In the genomic region with DNA sequence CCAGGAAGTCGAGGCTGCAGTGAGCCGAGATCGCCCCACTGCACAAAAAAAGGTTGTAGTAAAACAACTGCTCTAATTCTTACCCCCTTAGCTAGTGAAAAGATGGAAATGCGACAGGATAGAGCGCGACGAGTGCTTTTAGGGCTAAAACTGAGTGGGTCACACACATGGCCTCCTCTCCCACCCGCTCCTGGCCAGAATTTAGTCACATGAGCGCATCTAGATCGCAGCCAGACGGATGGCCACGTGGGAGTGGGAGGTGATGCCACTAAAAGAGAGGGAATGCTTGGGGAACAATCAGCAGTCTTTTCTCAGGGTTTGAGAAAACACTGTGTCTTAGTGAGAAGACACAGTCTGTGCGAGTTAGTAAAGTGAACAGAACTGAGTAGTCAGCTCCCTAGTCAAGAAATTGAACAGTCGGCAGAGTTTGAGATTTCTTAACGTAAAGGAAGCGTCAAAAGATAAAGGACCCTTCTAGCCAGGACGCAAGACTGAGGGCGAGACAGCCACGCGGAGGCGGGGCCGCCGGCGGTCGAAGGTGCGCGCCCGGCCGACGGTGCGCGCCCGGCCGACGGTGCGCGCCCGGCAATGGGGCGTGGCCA, we compare ENCODE assay signal across 8 cellular contexts. TPM values are rescaled to one million over a fixed set of nuclear protein-coding genes. Genes with fewer than 3 reads are reported as not detected.
DNase-seq lines count a peak whose midpoint lies in the region; ATAC-seq, FAIRE-seq and TF ChIP-seq lines count a peak whose summit lies in the region.

No MANE protein-coding gene starts in this region.

- H3K9ac ChIP-seq in OCI-LY3 (ENCODE audit: low read length) (peak overlapping the region; percentile 53), rectal smooth muscle tissue (ENCODE audit: low read length) (peak overlapping the region; percentile 45)

- peak overlapping the region; percentile 89 for H3K4me3 ChIP-seq in OCI-LY3 (ENCODE audit: low read length)
- H3K4me3 ChIP-seq in rectal smooth muscle tissue (ENCODE audit: low read length), result peak overlapping the region; percentile 73

- peak; percentile 96 for FAIRE-seq in GM12892 (lab: Jason Lieb, UNC)

- peaks cover 16% of the 10 kb centered on the region for H3K79me2 ChIP-seq in OCI-LY3 (ENCODE audit: low read length)

- H3K27ac ChIP-seq in OCI-LY3 (ENCODE audit: low read length) (no peak overlapping the region), epithelial cell of prostate (peak overlapping the region; percentile 76), rectal smooth muscle tissue (ENCODE audit: low read depth, low read length) (peak overlapping the region; percentile 50)

- peaks cover 11% of the 10 kb centered on the region for H3K36me3 ChIP-seq in OCI-LY3 (replicated peaks; ENCODE audit: low read depth, low read length)
- H3K36me3 ChIP-seq in rectal smooth muscle tissue (ENCODE audit: control insufficient read depth, insufficient read depth, low read length), result peaks cover 2% of the 10 kb centered on the region

- H2AFZ ChIP-seq in OCI-LY3 (ENCODE audit: low read depth, low read length), result peak overlapping the region; percentile 97

- no peak for TF ChIP-seq POLR2A in GM12892 (IDR thresholded peaks at IDR 0.05; ENCODE audit: low read depth, low read length)

- H3K27me3 ChIP-seq in OCI-LY3 (ENCODE audit: low read depth, low read length) (peaks cover 2% of the 10 kb centered on the region; the same call in 1 of the 2 replicates), rectal smooth muscle tissue (ENCODE audit: control insufficient read depth, insufficient read depth, low read length) (no peaks in the 10 kb centered on the region)

- no peak for TF ChIP-seq CTCF in OCI-LY3 (IDR thresholded peaks at IDR 0.05; ENCODE audit: low read depth, low read length)

- no peak for DNase-seq in GM12892 (ENCODE audit: insufficient read length)
- DNase-seq in epithelial cell of prostate (ENCODE audit: low read depth, low spot score), result no peak
- DNase-seq in SIG-M5 (lab: John Stamatoyannopoulos, UW), result no peak
- no peak for DNase-seq in DMS 273 treated with DMSO at 0.1 percent for 48 hours (lab: John Stamatoyannopoulos, UW)

- peaks cover 17% of the 10 kb centered on the region for H3K4me1 ChIP-seq in OCI-LY3 (ENCODE audit: low read length)
- peaks cover 4% of the 10 kb centered on the region for H3K4me1 ChIP-seq in rectal smooth muscle tissue (ENCODE audit: control insufficient read depth, insufficient read depth, low read length)

- ATAC-seq in HG03135 (IDR thresholded peaks at IDR 0.05; ENCODE audit: unreplicated experiment), result no peak
- no peak for ATAC-seq in HG03439 (IDR thresholded peaks at IDR 0.05; ENCODE audit: unreplicated experiment)

- no peaks in the 10 kb centered on the region; the same call in 1 of the 2 replicates for H4K20me1 ChIP-seq in OCI-LY3 (ENCODE audit: insufficient read depth, low read length)

- peak overlapping the region; percentile 88 for H3K4me2 ChIP-seq in OCI-LY3 (ENCODE audit: low read length)

- H3K9me3 ChIP-seq in OCI-LY3 (ENCODE audit: insufficient read depth, low read length), result no peaks in the 10 kb centered on the region

RNA-seq across cellular contexts. Expression of a gene that starts 0.7 kb away (rescaled TPM):
- 6.1 TPM for polyA plus RNA-seq in GM12892 (2012; ENCODE audit: missing spikeins)

RNA-seq across cellular contexts. Expression of a gene that starts 23.3 kb away (rescaled TPM):
- 0.08 TPM for polyA plus RNA-seq in GM12892 (2012; ENCODE audit: missing spikeins)

RNA-seq across cellular contexts. Expression of a gene that starts 57.9 kb away (rescaled TPM):
- polyA plus RNA-seq in GM12892 (2012; ENCODE audit: missing spikeins), result 58.7 TPM
